Comparison of ENCODE assay signal across 1 cellular context in genomic region chr19:18461471-18461870, GRCh38.
TF ChIP-seq lines count a peak whose summit lies in the region.

No MANE protein-coding gene starts in this region.

TF ChIP-seq in IMR-90, 13 proteins besides CTCF, POLR2A, EP300 and RAD21:
- no peak for TF ChIP-seq ELK1 (IDR thresholded peaks at IDR 0.05; ENCODE audit: borderline replicate concordance, low read depth, low read length)
- TF ChIP-seq MAFK (IDR thresholded peaks at IDR 0.05; ENCODE audit: low read depth, low read length): no peak
